ENCODE assay signal across 8 cellular contexts in genomic region chr9:136866898-136867421, GRCh38. TPM values are rescaled to one million over a fixed set of nuclear protein-coding genes. Genes with fewer than 3 reads are reported as not detected.
DNase-seq lines count a peak whose midpoint lies in the region; ATAC-seq and TF ChIP-seq lines count a peak whose summit lies in the region.
"Not testable (repeated sequence)": the region's sequence is repeated elsewhere in the genome, so short reads cannot be mapped to it uniquely, and the experiment has no call there.

No MANE protein-coding gene starts in this region.

- peaks cover 21% of the 10 kb centered on the region for H3K36me3 ChIP-seq in DND-41 (ENCODE audit: insufficient read depth, low read length)
- H3K36me3 ChIP-seq in MM.1S (replicated peaks; ENCODE audit: insufficient read depth, low read length); mammary epithelial cell (ENCODE audit: insufficient read depth, low read length); uterus: not testable (repeated sequence)
- peaks cover 0 to 28% of the 10 kb centered on the region in 2 donors for H3K36me3 ChIP-seq in gastroesophageal sphincter
- H3K36me3 ChIP-seq in sigmoid colon: peaks cover 12 to 21% (median 18%) of the 10 kb centered on the region in 4 donors

- 96% methylated on average over 27 of the region's 29 CpGs for WGBS in mammary epithelial cell (ENCODE audit: low coverage, missing lambda C conversion rate)
- 79 to 99% methylated on average over 8 to 16 of the region's 29 CpGs for WGBS in gastroesophageal sphincter (ENCODE audit: low coverage in 1 of 2), 2 donors
- WGBS in sigmoid colon, 2 donors: 70 to 79% methylated on average over 29 of the region's 29 CpGs

- H3K9me3 ChIP-seq in DND-41 (ENCODE audit: insufficient read depth, low read length, severe bottlenecking); MM.1S (replicated peaks; ENCODE audit: insufficient read depth, low read length); mammary epithelial cell (replicated peaks; ENCODE audit: insufficient read depth, low read length); gastroesophageal sphincter; sigmoid colon; uterus: not testable (repeated sequence)

- peak overlapping the region; percentile 85 for H3K4me2 ChIP-seq in DND-41 (ENCODE audit: insufficient read depth, low read length)
- H3K4me2 ChIP-seq in MM.1S (ENCODE audit: low read depth, low read length): not testable (repeated sequence)
- peak overlapping the region; percentile 85 for H3K4me2 ChIP-seq in mammary epithelial cell (ENCODE audit: insufficient read depth, low read depth, low read length)

- TF ChIP-seq EP300 in gastroesophageal sphincter (IDR thresholded peaks at IDR 0.05); sigmoid colon (IDR thresholded peaks at IDR 0.05): not testable (repeated sequence)

- not testable (repeated sequence) for H3K27ac Mint-ChIP-seq in activated CD4-positive, alpha-beta memory T cell treated with anti-CD3 and anti-CD28 coated beads for 36 hours; mesothelial cell of epicardium

- H3K36me3 Mint-ChIP-seq in activated CD4-positive, alpha-beta memory T cell treated with anti-CD3 and anti-CD28 coated beads for 36 hours: not testable (repeated sequence)
- H3K36me3 Mint-ChIP-seq in mesothelial cell of epicardium: peaks cover 19% of the 10 kb centered on the region

- peak overlapping the region; percentile 51 to 97; a peak in 3 of 4 replicates for H3K4me3 ChIP-seq in DND-41 (ENCODE audit: low read depth in 1 of 2, low read length in 2 of 2)
- H3K4me3 ChIP-seq in MM.1S (ENCODE audit: low read length): peak overlapping the region; percentile 58; the same call in 1 of the 2 replicates
- H3K4me3 ChIP-seq in mammary epithelial cell (replicated peaks in 1 of 3; ENCODE audit: insufficient read depth in 1 of 3, low read depth in 2 of 3, low read length in 3 of 3): peak overlapping the region; percentile 47 to 96 (median 94)
- peak overlapping the region; percentile 86 to 95 for H3K4me3 ChIP-seq in gastroesophageal sphincter
- H3K4me3 ChIP-seq in sigmoid colon: peak overlapping the region; percentile 93 to 100 (median 100)
- peak overlapping the region; percentile 97 to 99 for H3K4me3 ChIP-seq in uterus

- peak overlapping the region; percentile 85 for H3K9ac ChIP-seq in DND-41 (ENCODE audit: low read depth, low read length)
- not testable (repeated sequence) for H3K9ac ChIP-seq in MM.1S (ENCODE audit: low read length); mammary epithelial cell (ENCODE audit: insufficient read depth, low read length)

- peaks cover 16% of the 10 kb centered on the region for H4K20me1 ChIP-seq in DND-41 (ENCODE audit: insufficient read depth, low read length)
- H4K20me1 ChIP-seq in MM.1S (ENCODE audit: insufficient read depth, low read length); mammary epithelial cell (ENCODE audit: insufficient read depth, low read length): not testable (repeated sequence)

- not testable (repeated sequence) for TF ChIP-seq POLR2A in gastroesophageal sphincter (IDR thresholded peaks at IDR 0.05); sigmoid colon (IDR thresholded peaks at IDR 0.05); uterus (IDR thresholded peaks at IDR 0.05)

- dilution Hi-C loops in mammary epithelial cell (cut with HindIII; ENCODE audit: low sequenced_read_pairs): not testable (repeated sequence)

- H3K27me3 ChIP-seq in DND-41 (ENCODE audit: insufficient read depth, low read length, poor library complexity); MM.1S (replicated peaks; ENCODE audit: insufficient read depth, low read length); mammary epithelial cell (ENCODE audit: insufficient read depth, low read length); gastroesophageal sphincter; sigmoid colon; uterus: not testable (repeated sequence)

- CTCF ChIA-PET in activated CD4-positive, alpha-beta memory T cell treated with anti-CD3 and anti-CD28 coated beads for 36 hours (lab: Charles Lee): interaction anchor here (1.2 to 3.1 kb wide), 2 partner anchors 16 to 24 kb away, joined by 3 to 10 read pairs; partner anchors contain the start of gene AJM1
- CTCF ChIA-PET in mammary epithelial cell (lab: Charles Lee; ENCODE audit: low non-redundant PET): not testable (repeated sequence)

- H3K27ac ChIP-seq in DND-41 (ENCODE audit: low read length); MM.1S (ENCODE audit: low read length); mammary epithelial cell (ENCODE audit: insufficient read depth, low read depth, low read length): not testable (repeated sequence)
- H3K27ac ChIP-seq in gastroesophageal sphincter: peak overlapping the region in 3 of 4 donors; percentile 92 to 93 (median 93)
- peak overlapping the region; percentile 90 to 97 (median 94) for H3K27ac ChIP-seq in sigmoid colon
- peak overlapping the region; percentile 76 to 83 for H3K27ac ChIP-seq in uterus

- DNase-seq in DND-41; MM.1S; activated CD4-positive, alpha-beta memory T cell treated with anti-CD3 and anti-CD28 coated beads for 36 hours; mammary epithelial cell; mesothelial cell of epicardium (ENCODE audit: low spot score in 2 of 2, unreplicated experiment in 2 of 2); uterus: not testable (repeated sequence)
- peak; percentile 65 for DNase-seq in sigmoid colon

- in situ Hi-C loops in mammary epithelial cell (cut with MboI; ENCODE audit: low sequenced_read_pairs in 2 of 2): not testable (repeated sequence)

- not testable (repeated sequence) for H3K27me3 Mint-ChIP-seq in activated CD4-positive, alpha-beta memory T cell treated with anti-CD3 and anti-CD28 coated beads for 36 hours; mesothelial cell of epicardium (ENCODE audit: low read depth)

- not testable (repeated sequence) for ATAC-seq in DND-41 (ENCODE audit: insufficient read depth, low read depth); gastroesophageal sphincter

- not testable (repeated sequence) for H3F3A ChIP-seq in MM.1S (ENCODE audit: insufficient read depth, low read length)

- H3K9me2 ChIP-seq in MM.1S (replicated peaks; ENCODE audit: insufficient read depth, low read length): not testable (repeated sequence)

- H3K9me3 Mint-ChIP-seq in activated CD4-positive, alpha-beta memory T cell treated with anti-CD3 and anti-CD28 coated beads for 36 hours: not testable (repeated sequence)
- H3K9me3 Mint-ChIP-seq in mesothelial cell of epicardium: peaks cover 19% of the 10 kb centered on the region

- H3K79me2 ChIP-seq in DND-41 (ENCODE audit: insufficient read depth, low read length) (peaks cover 35% of the 10 kb centered on the region), MM.1S (ENCODE audit: low read length) (peaks cover 36% of the 10 kb centered on the region), mammary epithelial cell (ENCODE audit: insufficient read depth, low read length) (peaks cover 29% of the 10 kb centered on the region)

- POLR2A ChIA-PET in activated CD4-positive, alpha-beta memory T cell treated with anti-CD3 and anti-CD28 coated beads for 36 hours (lab: Charles Lee): interaction anchor here (1.3 kb wide), 1 partner anchor 15 kb away, joined by 4 read pairs; no protein-coding TSS in a partner anchor

- H3K4me1 ChIP-seq in DND-41 (ENCODE audit: insufficient read depth, low read length) (peaks cover 28% of the 10 kb centered on the region), gastroesophageal sphincter (peaks cover 3 to 32% (median 11%) of the 10 kb centered on the region in 3 donors), sigmoid colon (peaks cover 0 to 29% (median 21%) of the 10 kb centered on the region in 4 donors), uterus (peaks cover 0 to 11% of the 10 kb centered on the region in 2 donors)
- not testable (repeated sequence) for H3K4me1 ChIP-seq in MM.1S (ENCODE audit: low read length); mammary epithelial cell (ENCODE audit: insufficient read depth, low read length)

- TF ChIP-seq CTCF in DND-41 (IDR thresholded peaks at IDR 0.05; ENCODE audit: borderline replicate concordance, extremely low read depth, low read length, poor library complexity, severe bottlenecking); MM.1S (IDR thresholded peaks at IDR 0.05; ENCODE audit: low read length); mammary epithelial cell (conservative IDR thresholded peaks at IDR 0.05 in 1 of 2, IDR thresholded peaks at IDR 0.05 in 1 of 2; ENCODE audit: extremely low read depth in 1 of 2, insufficient read depth in 1 of 2, low read depth in 1 of 2, low read length in 2 of 2); gastroesophageal sphincter (IDR thresholded peaks at IDR 0.05); mesothelial cell of epicardium (IDR thresholded peaks at IDR 0.05; ENCODE audit: unreplicated experiment); sigmoid colon (IDR thresholded peaks at IDR 0.05); uterus (IDR thresholded peaks at IDR 0.05): not testable (repeated sequence)

- TSS peak; percentile 55 for BruUV-seq in mammary epithelial cell (replicated peaks; lab: Mats Ljungman, UMichigan)

- H2AFZ ChIP-seq in DND-41 (ENCODE audit: low read depth, low read length); mammary epithelial cell (ENCODE audit: low read depth, low read length): not testable (repeated sequence)
- H2AFZ ChIP-seq in MM.1S (ENCODE audit: low read length): 0 out of 2 replicates have a peak overlapping the region, but pooled peaks have one; percentile 35

- intact Hi-C loops in activated CD4-positive, alpha-beta memory T cell treated with anti-CD3 and anti-CD28 coated beads for 36 hours (cut with micrococcal nuclease): loop anchor here (1.0 kb wide), 2 partner anchors 15 to 19 kb away; partner anchors contain the start of gene TRAF2
- intact Hi-C loops in mammary epithelial cell (cut with micrococcal nuclease): loop anchor here (5.0 kb wide), 1 partner anchor 35 kb away; no protein-coding TSS in a partner anchor
- intact Hi-C loops in sigmoid colon (cut with DNase I): loop anchor here (1.0 to 5.0 kb wide), 2 partner anchors 75 to 77 kb away; partner anchors contain the start of genes FBXW5 and TMEM141
- intact Hi-C loops in uterus (cut with DNase I; ENCODE audit: low total_unique reads): not testable (repeated sequence)

- peak overlapping the region; percentile 67 for H3K4me3 Mint-ChIP-seq in activated CD4-positive, alpha-beta memory T cell treated with anti-CD3 and anti-CD28 coated beads for 36 hours
- peak overlapping the region; percentile 49 for H3K4me3 Mint-ChIP-seq in mesothelial cell of epicardium

- H3K4me1 Mint-ChIP-seq in activated CD4-positive, alpha-beta memory T cell treated with anti-CD3 and anti-CD28 coated beads for 36 hours (ENCODE audit: low read depth): peaks cover 18% of the 10 kb centered on the region
- not testable (repeated sequence) for H3K4me1 Mint-ChIP-seq in mesothelial cell of epicardium

RNA-seq across cellular contexts. Expression of gene EDF1, which starts 0.9 kb away (rescaled TPM):
- 100 to 1,000 TPM; 302 to 311 TPM for total RNA-seq in activated CD4-positive, alpha-beta memory T cell treated with anti-CD3 and anti-CD28 coated beads for 36 hours
- 100 to 1,000 TPM; 146 to 357 TPM for total RNA-seq in mammary epithelial cell
- 322 TPM for polyA plus RNA-seq in mammary epithelial cell
- polyA minus RNA-seq in mammary epithelial cell: 138 TPM
- 100 to 1,000 TPM; 283 to 353 (median 323) TPM for total RNA-seq in gastroesophageal sphincter
- total RNA-seq in mesothelial cell of epicardium: 275 to 294 TPM (median 275 TPM) in 3 replicates
- 100 to 1,000 TPM; 261 to 303 (median 281) TPM for total RNA-seq in sigmoid colon
- 100 to 1,000 TPM; 541 to 755 (median 730) TPM for polyA plus RNA-seq in sigmoid colon
- 100 to 1,000 TPM in 3 of 4 donors, 10 to 100 TPM in 1; 75.6 to 244 (median 144) TPM for total RNA-seq in uterus

RNA-seq across cellular contexts. Expression of gene MAMDC4, which starts 14.8 kb away (rescaled TPM):
- total RNA-seq in activated CD4-positive, alpha-beta memory T cell treated with anti-CD3 and anti-CD28 coated beads for 36 hours: 10 to 100 TPM; 13.0 to 14.3 TPM
- total RNA-seq in mammary epithelial cell: 1 to 10 TPM in 1 of 2 donors, under 1 TPM in 1; 0.83 to 8.8 TPM
- polyA plus RNA-seq in mammary epithelial cell: 2.4 TPM
- polyA minus RNA-seq in mammary epithelial cell: not detected
- total RNA-seq in gastroesophageal sphincter: 1 to 10 TPM; 1.0 to 2.2 (median 1.8) TPM
- 20.1 to 22.6 TPM (median 20.3 TPM) in 3 replicates for total RNA-seq in mesothelial cell of epicardium
- total RNA-seq in sigmoid colon: 1 to 10 TPM in 2 of 4 donors, under 1 TPM in 2; 0.71 to 2.8 (median 1.8) TPM
- polyA plus RNA-seq in sigmoid colon: 10 to 100 TPM in 1 of 3 donors, 1 to 10 TPM in 2; 1.6 to 25.3 (median 2.4) TPM
- total RNA-seq in uterus: 1 to 10 TPM in 2 of 4 donors, under 1 TPM in 1, not detected in 1; 0.26 to 4.3 (median 4.2) TPM

RNA-seq across cellular contexts. Expression of gene PHPT1, which starts 17.8 kb away (rescaled TPM):
- total RNA-seq in activated CD4-positive, alpha-beta memory T cell treated with anti-CD3 and anti-CD28 coated beads for 36 hours: 10 to 100 TPM; 92.2 to 95.5 TPM
- total RNA-seq in mammary epithelial cell: 100 to 1,000 TPM in 1 of 2 donors, 10 to 100 TPM in 1; 55.3 to 143 TPM
- polyA plus RNA-seq in mammary epithelial cell: 209 TPM
- polyA minus RNA-seq in mammary epithelial cell: 20.8 TPM
- total RNA-seq in gastroesophageal sphincter: 10 to 100 TPM; 33.7 to 63.5 (median 43.7) TPM
- 159 to 168 TPM (median 168 TPM) in 3 replicates for total RNA-seq in mesothelial cell of epicardium
- total RNA-seq in sigmoid colon: 10 to 100 TPM; 39.0 to 73.1 (median 56.4) TPM
- 100 to 1,000 TPM; 109 to 144 (median 120) TPM for polyA plus RNA-seq in sigmoid colon
- total RNA-seq in uterus: 10 to 100 TPM; 12.4 to 55.5 (median 31.4) TPM

RNA-seq across cellular contexts. Expression of gene TRAF2, which starts 19.4 kb away (rescaled TPM):
- 10 to 100 TPM; 40.0 to 41.4 TPM for total RNA-seq in activated CD4-positive, alpha-beta memory T cell treated with anti-CD3 and anti-CD28 coated beads for 36 hours
- total RNA-seq in mammary epithelial cell (10 to 100 TPM in 1 of 2 donors, 1 to 10 TPM in 1; 8.3 to 27.8 TPM), gastroesophageal sphincter (10 to 100 TPM in 2 of 4 donors, 1 to 10 TPM in 2; 3.8 to 17.1 (median 11.1) TPM), mesothelial cell of epicardium (16.0 to 18.1 TPM (median 17.4 TPM) in 3 replicates), sigmoid colon (1 to 10 TPM; 1.8 to 5.5 (median 3.9) TPM), uterus (10 to 100 TPM in 3 of 4 donors, under 1 TPM in 1; 0.88 to 22.1 (median 11.9) TPM)
- polyA plus RNA-seq in mammary epithelial cell (18.4 TPM), sigmoid colon (10 to 100 TPM; 13.2 to 21.9 (median 13.9) TPM)
- polyA minus RNA-seq in mammary epithelial cell: 24.0 TPM

RNA-seq across cellular contexts. Expression of gene AJM1, which starts 24.7 kb away (rescaled TPM):
- 1 to 10 TPM; 3.8 to 4.2 TPM for total RNA-seq in activated CD4-positive, alpha-beta memory T cell treated with anti-CD3 and anti-CD28 coated beads for 36 hours
- total RNA-seq in mammary epithelial cell (1 to 10 TPM; 1.2 to 2.9 TPM), gastroesophageal sphincter (10 to 100 TPM in 1 of 4 donors, 1 to 10 TPM in 3; 2.5 to 10.9 (median 5.7) TPM), mesothelial cell of epicardium (3.1 to 3.8 TPM (median 3.6 TPM) in 3 replicates), sigmoid colon (1 to 10 TPM in 3 of 4 donors, under 1 TPM in 1; 0.82 to 8.6 (median 5.2) TPM), uterus (1 to 10 TPM in 3 of 4 donors, not detected in 1; 1.3 to 3.6 (median 3.6) TPM)
- polyA plus RNA-seq in mammary epithelial cell (0.40 TPM), sigmoid colon (1 to 10 TPM in 2 of 3 donors, under 1 TPM in 1; 0.46 to 6.7 (median 1.8) TPM)
- not detected for polyA minus RNA-seq in mammary epithelial cell
